In the genomic region with DNA sequence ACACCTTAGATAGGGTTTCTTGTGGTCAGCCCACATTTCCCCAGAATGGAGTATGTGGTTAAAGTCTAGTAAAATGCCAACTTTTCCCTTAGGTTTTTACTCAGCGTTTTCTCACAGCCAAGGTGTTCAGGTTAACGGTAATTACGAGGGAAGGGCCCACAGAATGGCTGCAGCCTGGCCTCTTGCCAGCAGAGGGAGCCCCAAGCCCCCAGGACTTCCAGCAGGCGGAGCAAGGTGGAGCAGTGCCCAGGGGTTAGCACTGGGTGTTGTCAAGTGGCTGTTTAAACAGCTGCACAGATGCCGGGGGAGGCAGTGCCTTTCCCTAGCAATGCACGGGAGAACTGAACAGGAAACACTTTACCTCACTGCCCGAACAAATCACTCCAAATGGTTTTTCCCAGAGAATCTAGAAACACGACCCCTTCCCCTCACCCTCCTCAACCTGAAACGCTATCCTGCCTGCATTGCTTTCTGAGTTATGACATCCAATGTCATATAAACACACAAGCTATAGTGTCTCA, we compare ENCODE assay signal across 9 cellular contexts. TPM values are rescaled to one million over a fixed set of nuclear protein-coding genes. Genes with fewer than 3 reads are reported as not detected.
DNase-seq lines count a peak whose midpoint lies in the region; ATAC-seq, FAIRE-seq and TF ChIP-seq lines count a peak whose summit lies in the region.
"Had no signal": no experiment of that assay in that cellular context is flagged by ENCODE, and none has a peak within 500 bp of the region (broad histone marks: within the 10 kb centered on the region; RNA-seq: fewer than 3 reads in every experiment).

No MANE protein-coding gene starts in this region.

- H3K4me3 ChIP-seq in A549 = no peak overlapping the region
- H3K4me3 ChIP-seq in MG63 = no peak overlapping the region
- no peak overlapping the region for H3K4me3 ChIP-seq in fibroblast of villous mesenchyme (ENCODE audit: low read depth, low read length)
- H3K4me3 ChIP-seq in thoracic aorta = no peak overlapping the region

- H3K27me3 ChIP-seq in MG63 (no peaks in the 10 kb centered on the region), thoracic aorta (replicated peaks; ENCODE audit: insufficient read depth) (no peaks in the 10 kb centered on the region)

- POLR2A ChIA-PET in A549 (lab: Yijun Ruan, JAX) = no interaction called here

- H3K9me3 Mint-ChIP-seq in activated T-helper 2 cell treated with anti-CD3 and anti-CD28 coated beads, Interferon-gamma antibody, Interleukin-2, Interleukin-4, amounts not matched to agents 10 μg/mL and 5 μg/mL and 100 μg/mL, durations not matched to agents 14 hours and 24 hours and 36 hours = no peaks in the 10 kb centered on the region

- H3K4me1 ChIP-seq in A549 = peaks cover 8% of the 10 kb centered on the region; the same call in 2 of the 3 replicates
- H3K4me1 ChIP-seq in thoracic aorta (ENCODE audit: control insufficient read depth in 1 of 2, low read depth in 2 of 2) = no peaks in the 10 kb centered on the region

- H3K27me3 Mint-ChIP-seq in activated T-helper 2 cell treated with anti-CD3 and anti-CD28 coated beads, Interferon-gamma antibody, Interleukin-2, Interleukin-4, amounts not matched to agents 10 μg/mL and 5 μg/mL and 100 μg/mL, durations not matched to agents 14 hours and 24 hours and 36 hours (ENCODE audit: low read depth) = no peaks in the 10 kb centered on the region

- FAIRE-seq in A549 (lab: Jason Lieb, UNC) = no peak
- FAIRE-seq: G401.6 had no signal

- peak; percentile 83 to 87 for TF ChIP-seq RAD21 in A549 (conservative IDR thresholded peaks at IDR 0.05 in 1 of 2, IDR thresholded peaks at IDR 0.05 in 1 of 2)

- peaks cover 18% of the 10 kb centered on the region for H3K4me1 Mint-ChIP-seq in activated T-helper 2 cell treated with anti-CD3 and anti-CD28 coated beads, Interferon-gamma antibody, Interleukin-2, Interleukin-4, amounts not matched to agents 10 μg/mL and 5 μg/mL and 100 μg/mL, durations not matched to agents 14 hours and 24 hours and 36 hours (ENCODE audit: low read depth)

- peak overlapping the region; percentile 13; the same call in 1 of the 3 replicates for H3K4me2 ChIP-seq in A549

- 27% methylated on average over 9 of the region's 9 CpGs for WGBS in A549 (ENCODE audit: missing lambda C conversion rate)

- no peaks in the 10 kb centered on the region for H3K9me3 ChIP-seq in A549
- H3K9me3 ChIP-seq in MG63 = no peaks in the 10 kb centered on the region
- no peaks in the 10 kb centered on the region for H3K9me3 ChIP-seq in thoracic aorta

- H3K36me3 ChIP-seq in MG63 = peaks cover 93% of the 10 kb centered on the region
- peaks cover 69% of the 10 kb centered on the region for H3K36me3 ChIP-seq in thoracic aorta

- H3K27ac ChIP-seq in A549 (no peak overlapping the region), thoracic aorta (no peak overlapping the region)

- CTCF ChIA-PET in A549 (lab: Yijun Ruan, JAX) = interaction anchor here (0.6 to 22.7 kb wide), 73 partner anchors 10 to 590 kb away, joined by 3 to 563 read pairs (median 5); a partner anchor contains a TSS

- no peak for TF ChIP-seq POLR2A in A549 (IDR thresholded peaks at IDR 0.05; ENCODE audit: low read length)

- H3K27ac Mint-ChIP-seq in activated T-helper 2 cell treated with anti-CD3 and anti-CD28 coated beads, Interferon-gamma antibody, Interleukin-2, Interleukin-4, amounts not matched to agents 10 μg/mL and 5 μg/mL and 100 μg/mL, durations not matched to agents 14 hours and 24 hours and 36 hours = no peak overlapping the region

- TF ChIP-seq EP300 in A549 (IDR thresholded peaks at IDR 0.05) = no peak

- peaks cover 93% of the 10 kb centered on the region for H3K36me3 Mint-ChIP-seq in activated T-helper 2 cell treated with anti-CD3 and anti-CD28 coated beads, Interferon-gamma antibody, Interleukin-2, Interleukin-4, amounts not matched to agents 10 μg/mL and 5 μg/mL and 100 μg/mL, durations not matched to agents 14 hours and 24 hours and 36 hours (ENCODE audit: low read depth)

- DNase-seq in A549 (ENCODE audit: low read depth in 1 of 2, low spot score in 1 of 2) (peak; percentile 82 to 97), MG63 (peak; percentile 53), SHP77 (lab: John Stamatoyannopoulos, UW) (peak; percentile 94 to 96), fibroblast of villous mesenchyme (ENCODE audit: low read depth) (peak; percentile 72), omental fat pad (ENCODE audit: low spot score) (peak; percentile 45), thoracic aorta (ENCODE audit: low spot score) (no peak)
- peak; percentile 73 for DNase-seq in activated T-helper 2 cell treated with anti-CD3 and anti-CD28 coated beads, Interferon-gamma antibody, Interleukin-2, Interleukin-4, amounts not matched to agents 10 μg/mL and 5 μg/mL and 100 μg/mL, durations not matched to agents 14 hours and 24 hours and 36 hours (ENCODE audit: low spot score)

- no peak overlapping the region for H3K4me3 Mint-ChIP-seq in activated T-helper 2 cell treated with anti-CD3 and anti-CD28 coated beads, Interferon-gamma antibody, Interleukin-2, Interleukin-4, amounts not matched to agents 10 μg/mL and 5 μg/mL and 100 μg/mL, durations not matched to agents 14 hours and 24 hours and 36 hours (ENCODE audit: low read depth)

- intact Hi-C loops in activated T-helper 2 cell treated with anti-CD3 and anti-CD28 coated beads, Interferon-gamma antibody, Interleukin-2, Interleukin-4, amounts not matched to agents 10 μg/mL and 5 μg/mL and 100 μg/mL, durations not matched to agents 14 hours and 24 hours and 36 hours (cut with micrococcal nuclease) = loop anchor here (2.0 kb wide), 1 partner anchor 149 kb away; no protein-coding TSS in a partner anchor

- ATAC-seq in A549 (peak; percentile 96 to 98), GM18868 (IDR thresholded peaks at IDR 0.05; ENCODE audit: unreplicated experiment) (peak; percentile 57), omental fat pad (ENCODE audit: low FRiP score) (peak; percentile 64), thoracic aorta (ENCODE audit: insufficient number of reproducible peaks, low FRiP score, low read depth) (no peak)

- peak; percentile 100 for TF ChIP-seq CTCF in A549 (IDR thresholded peaks at IDR 0.05)
- peak; percentile 93 for TF ChIP-seq CTCF in fibroblast of villous mesenchyme (IDR thresholded peaks at IDR 0.05; ENCODE audit: insufficient read depth, low read depth, low read length)
- TF ChIP-seq CTCF in omental fat pad (IDR thresholded peaks at IDR 0.05) = peak in 1 of 3 donors; percentile 14
- peak; percentile 46 for TF ChIP-seq CTCF in thoracic aorta (IDR thresholded peaks at IDR 0.05)

TF ChIP-seq in A549, 52 proteins besides CTCF, POLR2A, EP300 and RAD21:
- TF ChIP-seq SMC3 (IDR thresholded peaks at IDR 0.05) (peak; percentile 94), GATA3 (IDR thresholded peaks at IDR 0.05; ENCODE audit: borderline replicate concordance) (no peak), JUNB (IDR thresholded peaks at IDR 0.05) (no peak), KDM5A (IDR thresholded peaks at IDR 0.05) (no peak)
- TF ChIP-seq, protein P1, sequence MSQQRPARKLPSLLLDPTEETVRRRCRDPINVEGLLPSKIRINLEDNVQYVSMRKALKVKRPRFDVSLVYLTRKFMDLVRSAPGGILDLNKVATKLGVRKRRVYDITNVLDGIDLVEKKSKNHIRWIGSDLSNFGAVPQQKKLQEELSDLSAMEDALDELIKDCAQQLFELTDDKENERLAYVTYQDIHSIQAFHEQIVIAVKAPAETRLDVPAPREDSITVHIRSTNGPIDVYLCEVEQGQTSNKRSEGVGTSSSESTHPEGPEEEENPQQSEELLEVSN (IDR thresholded peaks at IDR 0.05; ENCODE audit: borderline replicate concordance, low read depth) = no peak
- TF ChIP-seq, protein P2, sequence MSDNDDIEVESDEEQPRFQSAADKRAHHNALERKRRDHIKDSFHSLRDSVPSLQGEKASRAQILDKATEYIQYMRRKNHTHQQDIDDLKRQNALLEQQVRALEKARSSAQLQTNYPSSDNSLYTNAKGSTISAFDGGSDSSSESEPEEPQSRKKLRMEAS (IDR thresholded peaks at IDR 0.05) = peak; percentile 48
- TF ChIP-seq, protein P3, sequence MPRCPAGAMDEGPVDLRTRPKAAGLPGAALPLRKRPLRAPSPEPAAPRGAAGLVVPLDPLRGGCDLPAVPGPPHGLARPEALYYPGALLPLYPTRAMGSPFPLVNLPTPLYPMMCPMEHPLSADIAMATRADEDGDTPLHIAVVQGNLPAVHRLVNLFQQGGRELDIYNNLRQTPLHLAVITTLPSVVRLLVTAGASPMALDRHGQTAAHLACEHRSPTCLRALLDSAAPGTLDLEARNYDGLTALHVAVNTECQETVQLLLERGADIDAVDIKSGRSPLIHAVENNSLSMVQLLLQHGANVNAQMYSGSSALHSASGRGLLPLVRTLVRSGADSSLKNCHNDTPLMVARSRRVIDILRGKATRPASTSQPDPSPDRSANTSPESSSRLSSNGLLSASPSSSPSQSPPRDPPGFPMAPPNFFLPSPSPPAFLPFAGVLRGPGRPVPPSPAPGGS (IDR thresholded peaks at IDR 0.05) = no peak

RNA-seq across cellular contexts. Expression of a gene that starts 6.6 kb away (rescaled TPM):
- polyA plus RNA-seq in A549 (2011; rRNA removed) (480 and 556 TPM in 2 replicates), A549 (2017; fragmentation: RNase III; extraction: RNeasy Plus Mini Kit Qiagen cat#74134 plus additional on column Dnase treatment) (410 to 432 TPM (median 416 TPM) in 3 replicates)
- polyA plus RNA-seq in A549 (2012; cell fraction: cytosol; rRNA removed) = 819 and 950 TPM in 2 replicates
- 522 and 661 TPM in 2 replicates for polyA plus RNA-seq in A549 (2012; cell fraction: nucleus; rRNA removed)
- polyA minus RNA-seq in A549 (2011; rRNA and poly(A)+ RNA removed) = 595 and 645 TPM in 2 replicates
- total RNA-seq in MG63 (2014; rRNA removed; shearing (Covaris generic); ENCODE audit: low replicate concordance) = 179 and 303 TPM in 2 replicates
- 335 and 339 TPM in 2 replicates for total RNA-seq in activated T-helper 2 cell treated with anti-CD3 and anti-CD28 coated beads, Interferon-gamma antibody, Interleukin-2, Interleukin-4, amounts not matched to agents 10 μg/mL and 5 μg/mL and 100 μg/mL, durations not matched to agents 14 hours and 24 hours and 36 hours
- total RNA-seq in fibroblast of villous mesenchyme (93.4 and 117 TPM in 2 replicates), omental fat pad (100 to 1,000 TPM in 2 of 4 donors, 10 to 100 TPM in 2; 86.9 to 139 (median 111) TPM), thoracic aorta (10 to 100 TPM; 34.4 to 55.6 TPM)

RNA-seq across cellular contexts. Expression of a gene that starts 46.0 kb away (rescaled TPM):
- 13.1 and 14.8 TPM in 2 replicates for polyA plus RNA-seq in A549 (2011; rRNA removed)
- 2.8 and 3.4 TPM in 2 replicates for polyA plus RNA-seq in A549 (2012; cell fraction: cytosol; rRNA removed)
- 5.2 and 15.5 TPM in 2 replicates for polyA plus RNA-seq in A549 (2012; cell fraction: nucleus; rRNA removed)
- 5.5 to 5.7 TPM (median 5.5 TPM) in 3 replicates for polyA plus RNA-seq in A549 (2017; fragmentation: RNase III; extraction: RNeasy Plus Mini Kit Qiagen cat#74134 plus additional on column Dnase treatment)
- 39.4 and 46.5 TPM in 2 replicates for polyA minus RNA-seq in A549 (2011; rRNA and poly(A)+ RNA removed)
- total RNA-seq in MG63 (2014; rRNA removed; shearing (Covaris generic); ENCODE audit: low replicate concordance) = 5.5 and 8.1 TPM in 2 replicates
- total RNA-seq in activated T-helper 2 cell treated with anti-CD3 and anti-CD28 coated beads, Interferon-gamma antibody, Interleukin-2, Interleukin-4, amounts not matched to agents 10 μg/mL and 5 μg/mL and 100 μg/mL, durations not matched to agents 14 hours and 24 hours and 36 hours = 4.3 and 5.4 TPM in 2 replicates
- total RNA-seq in fibroblast of villous mesenchyme = 20.6 and 24.6 TPM in 2 replicates
- total RNA-seq in omental fat pad = 10 to 100 TPM; 22.9 to 50.0 (median 31.0) TPM
- 10 to 100 TPM; 36.1 to 40.0 TPM for total RNA-seq in thoracic aorta
